In genomic region chr10:624605-625334, GRCh38 we compare ENCODE assay signal across 8 cellular contexts.
DNase-seq lines count a peak whose midpoint lies in the region; ATAC-seq, FAIRE-seq and TF ChIP-seq lines count a peak whose summit lies in the region.

No MANE protein-coding gene starts in this region.

- intact Hi-C loops in K562 (cut with micrococcal nuclease) = no loop called here
- intact Hi-C loops in sigmoid colon (cut with DNase I) = loop anchor here (5.0 kb wide), 1 partner anchor 112 kb away; no protein-coding TSS in a partner anchor

- H3K4me1 ChIP-seq in K562 (replicated peaks in 1 of 2; ENCODE audit: control insufficient read depth in 2 of 2, insufficient read depth in 2 of 2, low read length in 2 of 2) (peaks cover 0 to 16% of the 10 kb centered on the region in 2 experiments; a peak in 2 of 5 replicates), iPS-18a (ENCODE audit: control insufficient read depth, low read depth, low read length) (peaks cover 16% of the 10 kb centered on the region), sigmoid colon (peaks cover 0 to 79% (median 73%) of the 10 kb centered on the region in 4 donors)

- H3K27ac ChIP-seq in K562 (ENCODE audit: extremely low read depth, low read depth, low read length) (no peak overlapping the region), iPS-18a (ENCODE audit: low read length) (no peak overlapping the region), sigmoid colon (peak overlapping the region; percentile 88 to 93 (median 89))

- 3% methylated on average over 31 of the region's 35 CpGs for WGBS in K562 (ENCODE audit: insufficient coverage, low coverage, missing lambda C conversion rate)
- WGBS in sigmoid colon, 2 donors = 61 to 83% methylated on average over 35 of the region's 35 CpGs

- POLR2A ChIA-PET in K562 (lab: Yijun Ruan, JAX) = no interaction called here

- peaks cover 61 to 86% of the 10 kb centered on the region in 2 experiments for H3K27me3 ChIP-seq in K562 (ENCODE audit: control insufficient read depth in 2 of 2, insufficient read depth in 2 of 2, low read length in 2 of 2)
- H3K27me3 ChIP-seq in iPS-18a (ENCODE audit: control insufficient read depth, insufficient read depth, low read length) = no peaks in the 10 kb centered on the region
- H3K27me3 ChIP-seq in sigmoid colon = no peaks in the 10 kb centered on the region

- CTCF ChIA-PET in K562 (lab: Yijun Ruan, JAX; ENCODE audit: low intra/inter-chr PET ratio) = no interaction called here

- no peaks in the 10 kb centered on the region for H3K79me2 ChIP-seq in K562 (ENCODE audit: control insufficient read depth, insufficient read depth, low read length)

- TF ChIP-seq CTCF in K562 (IDR thresholded peaks at IDR 0.05 in 2 of 3, conservative IDR thresholded peaks at IDR 0.05 in 1 of 3; ENCODE audit: insufficient read depth in 2 of 3, low read depth in 1 of 3, low read length in 3 of 3) = no peak
- no peak for TF ChIP-seq CTCF in sigmoid colon (IDR thresholded peaks at IDR 0.05)

- H3K4me3 ChIP-seq in K562 (no peak overlapping the region), iPS-18a (ENCODE audit: low read length) (peak overlapping the region; percentile 17), sigmoid colon (peak overlapping the region in 3 of 4 donors; percentile 13 to 32 (median 29))

- H3K36me3 ChIP-seq in K562 (ENCODE audit: control insufficient read depth, insufficient read depth, low read length) (no peaks in the 10 kb centered on the region), iPS-18a (ENCODE audit: control insufficient read depth, low read depth, low read length) (no peaks in the 10 kb centered on the region), sigmoid colon (no peaks in the 10 kb centered on the region)

- TF ChIP-seq EP300 in K562 (IDR thresholded peaks at IDR 0.05; ENCODE audit: low read length) = peak; percentile 25; the same call in 1 of the 2 replicates
- TF ChIP-seq EP300 in sigmoid colon (IDR thresholded peaks at IDR 0.05) = peak in 3 of 4 donors; percentile 65 to 95 (median 92)

- DNase-seq in NCI-H510A treated with DMSO at 0.1 percent for 48 hours (lab: John Stamatoyannopoulos, UW) (peak; percentile 51), NCI-H510A (lab: John Stamatoyannopoulos, UW) (no peak), K562 (ENCODE audit: extremely low read depth in 1 of 4, low spot score in 3 of 4) (peak in 2 of 4 experiments; percentile 22 to 58), sigmoid colon (peak; percentile 90), SKM-1 (lab: John Stamatoyannopoulos, UW; ENCODE audit: unreplicated experiment) (no peak), NOMO-1 treated with DMSO at 0.1 percent for 48 hours (lab: John Stamatoyannopoulos, UW; ENCODE audit: unreplicated experiment) (no peak)
- no peak for DNase-seq in activated CD8-positive, alpha-beta memory T cell treated with anti-CD3 and anti-CD28 coated beads for 24 hours

- FAIRE-seq in K562 (lab: Jason Lieb, UNC) = no peak

- no peaks in the 10 kb centered on the region for H3K9me3 ChIP-seq in K562 (replicated peaks; ENCODE audit: control insufficient read depth, insufficient read depth, low read depth, low read length)
- no peaks in the 10 kb centered on the region for H3K9me3 ChIP-seq in iPS-18a (ENCODE audit: control insufficient read depth, low read depth, low read length)
- H3K9me3 ChIP-seq in sigmoid colon = no peaks in the 10 kb centered on the region

- TF ChIP-seq RAD21 in K562 (CRISPR knock-in tag; conservative IDR thresholded peaks at IDR 0.05 in 1 of 2, IDR thresholded peaks at IDR 0.05 in 1 of 2) = no peak

- no peak overlapping the region for H2AFZ ChIP-seq in K562 (ENCODE audit: low read depth, low read length)

- H3K9me1 ChIP-seq in K562 (ENCODE audit: control insufficient read depth, insufficient read depth, low read length) = no peaks in the 10 kb centered on the region

- no TSS peak for BruUV-seq in K562 (replicated peaks; lab: Mats Ljungman, UMichigan)

- peak; percentile 62 for ATAC-seq in K562

- H3K9ac ChIP-seq in K562 (ENCODE audit: insufficient read depth in 1 of 2, low read depth in 2 of 2, low read length in 2 of 2) (no peak overlapping the region), iPS-18a (ENCODE audit: low read length) (peak overlapping the region; percentile 20)

- in situ Hi-C loops in K562 (cut with MboI) = no loop called here

- H3K4me2 ChIP-seq in K562 (ENCODE audit: insufficient read depth, low read length) = no peak overlapping the region; the same call in 1 of the 2 replicates

- TF ChIP-seq POLR2A in K562 (conservative IDR thresholded peaks at IDR 0.05) (no peak), sigmoid colon (IDR thresholded peaks at IDR 0.05) (no peak)

- peaks cover 7% of the 10 kb centered on the region; the same call in 1 of the 2 replicates for H4K20me1 ChIP-seq in K562 (replicated peaks; ENCODE audit: control insufficient read depth, insufficient read depth, low read length)

TF ChIP-seq in K562, 482 proteins besides CTCF, POLR2A, EP300 and RAD21 (continues in another document):
- TF ChIP-seq NR2C2 (CRISPR knock-in tag; IDR thresholded peaks at IDR 0.05) = no peak
- no peak; the same call in 1 of the 2 replicates for TF ChIP-seq NR2C2 (tag; IDR thresholded peaks at IDR 0.05)
- peak; percentile 51 for TF ChIP-seq CBFA2T3 (IDR thresholded peaks at IDR 0.05)
- TF ChIP-seq IRF9 (tag; IDR thresholded peaks at IDR 0.05) = no peak
- peak; percentile 60; the same call in 1 of the 2 replicates for TF ChIP-seq ARID1B (IDR thresholded peaks at IDR 0.05)
- TF ChIP-seq STAT5A (IDR thresholded peaks at IDR 0.05; ENCODE audit: borderline replicate concordance, low read length) = no peak
- TF ChIP-seq NFIC (IDR thresholded peaks at IDR 0.05) = no peak
- TF ChIP-seq THAP7 (CRISPR knock-in tag; IDR thresholded peaks at IDR 0.05) = no peak
- TF ChIP-seq CREM (IDR thresholded peaks at IDR 0.05; ENCODE audit: low read depth) = peak; percentile 35; the same call in 1 of the 2 replicates
- TF ChIP-seq GTF2B (IDR thresholded peaks at IDR 0.05; ENCODE audit: extremely low read depth, insufficient read length) = no peak
- peak; percentile 41 for TF ChIP-seq TFE3 (CRISPR knock-in tag; IDR thresholded peaks at IDR 0.05)
- 0 out of 4 replicates have a peak, but pooled peaks of 1 of the 2 experiments have one; percentile 21 for TF ChIP-seq KDM1A (IDR thresholded peaks at IDR 0.05)
- TF ChIP-seq ATF3 (IDR thresholded peaks at IDR 0.05) = peak; percentile 79
- TF ChIP-seq ATF3 (CRISPR knock-in tag; conservative IDR thresholded peaks at IDR 0.05) = no peak
- TF ChIP-seq ZNF584 (CRISPR knock-in tag; IDR thresholded peaks at IDR 0.05; ENCODE audit: low read depth) = peak; percentile 68; the same call in 1 of the 2 replicates
- 0 out of 2 replicates have a peak, but pooled peaks have one; percentile 13 for TF ChIP-seq BHLHE40 (IDR thresholded peaks at IDR 0.05; ENCODE audit: low read length)
- TF ChIP-seq POLR3A (IDR thresholded peaks at IDR 0.05; ENCODE audit: borderline replicate concordance, extremely low read depth, insufficient read depth, insufficient read length) = no peak
- TF ChIP-seq ILK (tag; IDR thresholded peaks at IDR 0.05; ENCODE audit: borderline replicate concordance, low read depth) = no peak
- TF ChIP-seq ATF1 (CRISPR knock-in tag; IDR thresholded peaks at IDR 0.05) = no peak
- peak; percentile 40 for TF ChIP-seq ATF1 (tag; IDR thresholded peaks at IDR 0.05)
- peak; percentile 78 to 81 for TF ChIP-seq NRF1 (conservative IDR thresholded peaks at IDR 0.05 in 1 of 2, IDR thresholded peaks at IDR 0.05 in 1 of 2)

Comparison
In these comparisons a context has a peak if more than half of its experiments do, and no peak if none do; other contexts are left out.
1. DNase-seq: peak in NCI-H510A treated with DMSO at 0.1 percent for 48 hours (single experiment) and sigmoid colon (single experiment); none in NCI-H510A (single experiment), SKM-1 (single experiment), NOMO-1 treated with DMSO at 0.1 percent for 48 hours (single experiment) and activated CD8-positive, alpha-beta memory T cell treated with anti-CD3 and anti-CD28 coated beads for 24 hours (single experiment).
2. H3K27ac ChIP-seq: peak in sigmoid colon (4 of 4); none in K562 (single experiment) and iPS-18a (single experiment).